ENCODE assay signal across 15 cellular contexts in genomic region chr16:21649196-21649595, GRCh38. TPM values are rescaled to one million over a fixed set of nuclear protein-coding genes. Genes with fewer than 3 reads are reported as not detected.
"Had no signal": no experiment of that assay in that cellular context is flagged by ENCODE, and none has a peak within 500 bp of the region (broad histone marks: within the 10 kb centered on the region; RNA-seq: fewer than 3 reads in every experiment).

No MANE protein-coding gene starts in this region.

- ATAC-seq: heart right ventricle had no signal

- H3K4me3 ChIP-seq: ascending aorta, esophagus muscularis mucosa had no signal

- H3K9me3 ChIP-seq: ascending aorta, esophagus muscularis mucosa, heart right ventricle had no signal

- H3K4me1 ChIP-seq: ascending aorta had no signal

- DNase-seq: activated CD4-positive, alpha-beta T cell treated with anti-CD3 and anti-CD28 coated beads for 1 hour; activated CD4-positive, alpha-beta T cell treated with anti-CD3 and anti-CD28 coated beads, Interleukin-2, amount 50 U/mL, for 48 hours; activated naive CD4-positive, alpha-beta T cell treated with Interleukin-2 at 50 U/mL for 16 hours; cortex of kidney; effector CD4-positive, alpha-beta T cell; heart right ventricle; mesendoderm; nucleus accumbens; stimulated activated CD8-positive, alpha-beta memory T cell treated with anti-CD3 and anti-CD28 coated beads, Interleukin-4, amount 100 ng/mL, for 48 hours; stimulated activated naive CD4-positive, alpha-beta T cell; WERI-Rb-1 had no signal

- H3K4me3 Mint-ChIP-seq: nephron had no signal

- H3K9me3 Mint-ChIP-seq: nephron had no signal

- H3K27me3 ChIP-seq: ascending aorta, esophagus muscularis mucosa, heart right ventricle had no signal

- H3K27ac ChIP-seq: ascending aorta, esophagus muscularis mucosa, WERI-Rb-1 had no signal

- H3K27ac Mint-ChIP-seq: nephron had no signal

- H3K36me3 ChIP-seq: ascending aorta, esophagus muscularis mucosa had no signal

RNA-seq across cellular contexts. Expression of gene OTOA, which starts 14.6 kb away (rescaled TPM):
- total RNA-seq: ascending aorta, lower leg skin had no signal
